In the genomic region with DNA sequence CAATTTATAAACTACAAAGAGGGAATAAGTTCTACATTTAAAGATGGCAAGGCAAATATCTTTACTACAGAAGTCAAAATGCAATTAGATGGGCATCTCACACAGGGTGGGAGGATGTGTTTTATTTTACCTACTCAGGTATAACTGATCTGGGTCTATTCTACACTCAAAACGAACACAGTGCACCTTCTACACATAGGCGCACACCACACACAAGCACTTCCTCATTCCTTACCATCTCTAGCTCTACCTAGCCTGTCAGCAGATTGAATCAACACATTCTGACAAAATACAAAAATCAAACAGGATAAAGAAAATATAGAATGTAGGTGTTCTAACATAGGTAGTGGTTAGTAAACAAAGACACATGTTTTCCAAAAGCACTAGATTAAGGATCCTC, we compare ENCODE assay signal across 23 cellular contexts.
A peak's percentile ranks its signal among the peaks of the same experiment; 100 is the strongest.
DNase-seq lines count a peak whose midpoint lies in the region; ATAC-seq, FAIRE-seq and TF ChIP-seq lines count a peak whose summit lies in the region.
"Had no signal": no experiment of that assay in that cellular context is flagged by ENCODE, and none has a peak within 500 bp of the region (broad histone marks: within the 10 kb centered on the region; RNA-seq: fewer than 3 reads in every experiment).

No MANE protein-coding gene starts in this region.

- H2AFZ ChIP-seq in hepatocyte: no peak overlapping the region
- H2AFZ ChIP-seq: GM23338, parathyroid adenoma had no signal

- TF ChIP-seq CTCF in hepatocyte (IDR thresholded peaks at IDR 0.05; ENCODE audit: poor library complexity): no peak
- no peak for TF ChIP-seq CTCF in kidney (IDR thresholded peaks at IDR 0.05; ENCODE audit: borderline replicate concordance, extremely low read depth, insufficient read depth)

- H3K4me1 ChIP-seq in hepatocyte (ENCODE audit: insufficient read depth): peaks cover 9% of the 10 kb centered on the region
- H3K4me1 ChIP-seq in kidney (ENCODE audit: control insufficient read depth in 1 of 2, insufficient read depth in 1 of 2, low read depth in 1 of 2, low read length in 2 of 2): no peaks in the 10 kb centered on the region
- H3K4me1 ChIP-seq: gastroesophageal sphincter, parathyroid adenoma had no signal

- H3K79me2 ChIP-seq in hepatocyte: no peaks in the 10 kb centered on the region
- H3K79me2 ChIP-seq: parathyroid adenoma had no signal

- H3K4me3 ChIP-seq in hepatocyte (no peak overlapping the region), kidney (ENCODE audit: low read length in 2 of 2) (no peak overlapping the region)
- H3K4me3 ChIP-seq: cardiac muscle cell, gastroesophageal sphincter, GM23338, smooth muscle cell had no signal

- H3K4me1 Mint-ChIP-seq in effector memory CD8-positive, alpha-beta T cell (ENCODE audit: low read depth in 2 of 2): no peaks in the 10 kb centered on the region
- H3K4me1 Mint-ChIP-seq: activated CD8-positive, alpha-beta memory T cell treated with anti-CD3 and anti-CD28 coated beads, Interleukin-2, amount 10 ng/mL, durations not matched to agents 7 days and 5 days; immature natural killer cell had no signal

- no peaks in the 10 kb centered on the region for H3K9me3 ChIP-seq in hepatocyte (ENCODE audit: low read depth)
- no peaks in the 10 kb centered on the region for H3K9me3 ChIP-seq in kidney (ENCODE audit: control insufficient read depth in 1 of 2, low read length in 2 of 2)
- H3K9me3 ChIP-seq: gastroesophageal sphincter had no signal

- H3K9me3 Mint-ChIP-seq in effector memory CD8-positive, alpha-beta T cell: no peaks in the 10 kb centered on the region
- H3K9me3 Mint-ChIP-seq: immature natural killer cell had no signal

- DNase-seq in hepatocyte (ENCODE audit: low spot score) (no peak), T1000 (lab: John Stamatoyannopoulos, UW) (no peak), kidney (no peak), nucleus accumbens (lab: John Stamatoyannopoulos, UW) (no peak)
- DNase-seq in effector memory CD8-positive, alpha-beta T cell: no peak
- DNase-seq: activated CD8-positive, alpha-beta memory T cell treated with anti-CD3 and anti-CD28 coated beads, Interleukin-2, amount 10 ng/mL, durations not matched to agents 7 days and 5 days; activated naive CD4-positive, alpha-beta T cell; GDM1; immature natural killer cell; midbrain; NCI-H1417 treated with DMSO at 0.1 percent for 48 hours; NCI-H446 had no signal

- no peaks in the 10 kb centered on the region for H3K27me3 ChIP-seq in hepatocyte
- H3K27me3 ChIP-seq: cardiac muscle cell, gastroesophageal sphincter had no signal

- ATAC-seq in GM18505 (IDR thresholded peaks at IDR 0.05; ENCODE audit: unreplicated experiment) (peak; percentile 77), GM21619 (IDR thresholded peaks at IDR 0.05; ENCODE audit: unreplicated experiment) (peak; percentile 49), HG03432 (IDR thresholded peaks at IDR 0.05; ENCODE audit: unreplicated experiment) (peak; percentile 82)
- ATAC-seq in effector memory CD8-positive, alpha-beta T cell (replicated peaks): no peak
- ATAC-seq: activated CD8-positive, alpha-beta memory T cell treated with anti-CD3 and anti-CD28 coated beads, Interleukin-2, amount 10 ng/mL, durations not matched to agents 7 days and 5 days; gastroesophageal sphincter; GM23338; Panc1 had no signal

- H3K27ac Mint-ChIP-seq in effector memory CD8-positive, alpha-beta T cell: no peak overlapping the region
- H3K27ac Mint-ChIP-seq: activated CD8-positive, alpha-beta memory T cell treated with anti-CD3 and anti-CD28 coated beads, Interleukin-2, amount 10 ng/mL, durations not matched to agents 7 days and 5 days; GM23338; immature natural killer cell had no signal

- H3K27ac ChIP-seq in hepatocyte (peak overlapping the region; percentile 27), kidney (ENCODE audit: low read depth in 2 of 2, low read length in 2 of 2) (no peak overlapping the region)
- H3K27ac ChIP-seq: cardiac muscle cell, gastroesophageal sphincter, parathyroid adenoma, VCaP had no signal

- H3K9ac ChIP-seq in kidney (ENCODE audit: low read length in 2 of 2): no peak overlapping the region
- H3K9ac ChIP-seq: parathyroid adenoma had no signal

- H3K36me3 ChIP-seq in hepatocyte (replicated peaks; ENCODE audit: insufficient read depth, low read depth): no peaks in the 10 kb centered on the region
- H3K36me3 ChIP-seq in kidney (ENCODE audit: control insufficient read depth in 1 of 2, insufficient read depth in 2 of 2, low read length in 2 of 2): peaks cover 0 to 3% of the 10 kb centered on the region in 2 donors
- H3K36me3 ChIP-seq: cardiac muscle cell had no signal

- no peaks in the 10 kb centered on the region for H3K9me2 ChIP-seq in hepatocyte (replicated peaks; ENCODE audit: insufficient read depth)

- H3K36me3 Mint-ChIP-seq in effector memory CD8-positive, alpha-beta T cell (ENCODE audit: insufficient read depth): peaks cover 3% of the 10 kb centered on the region
- H3K36me3 Mint-ChIP-seq: activated CD8-positive, alpha-beta memory T cell treated with anti-CD3 and anti-CD28 coated beads, Interleukin-2, amount 10 ng/mL, durations not matched to agents 7 days and 5 days had no signal

- H3K4me3 Mint-ChIP-seq in effector memory CD8-positive, alpha-beta T cell: no peak overlapping the region
- H3K4me3 Mint-ChIP-seq: activated CD8-positive, alpha-beta memory T cell treated with anti-CD3 and anti-CD28 coated beads, Interleukin-2, amount 10 ng/mL, durations not matched to agents 7 days and 5 days; GM23338; immature natural killer cell had no signal

- WGBS in hepatocyte (ENCODE audit: low lambda C conversion rate, missing lambda C conversion rate): 86% methylated on average over 2 of the region's 2 CpGs

- no peak for TF ChIP-seq POLR2A in GM18505 (IDR thresholded peaks at IDR 0.05; ENCODE audit: borderline replicate concordance, extremely low read depth, insufficient read depth, insufficient read length)

- no peak overlapping the region for H3K4me2 ChIP-seq in hepatocyte
- H3K4me2 ChIP-seq: GM23338, smooth muscle cell had no signal

- H3K27me3 Mint-ChIP-seq in effector memory CD8-positive, alpha-beta T cell: no peaks in the 10 kb centered on the region
- H3K27me3 Mint-ChIP-seq: activated CD8-positive, alpha-beta memory T cell treated with anti-CD3 and anti-CD28 coated beads, Interleukin-2, amount 10 ng/mL, durations not matched to agents 7 days and 5 days had no signal

- intact Hi-C loops in kidney (cut with DNase I): no loop called here

- no peak for FAIRE-seq in kidney (lab: Jason Lieb, UNC)
- FAIRE-seq: endometrium had no signal

- H4K20me1 ChIP-seq in hepatocyte (ENCODE audit: insufficient read depth, poor library complexity, severe bottlenecking): no peaks in the 10 kb centered on the region
